9 cellular contexts compared by ENCODE assay signal in genomic region chr2:234448506-234449169, GRCh38. TPM values are rescaled to one million over a fixed set of nuclear protein-coding genes. Genes with fewer than 3 reads are reported as not detected.
DNase-seq lines count a peak whose midpoint lies in the region; ATAC-seq and TF ChIP-seq lines count a peak whose summit lies in the region.
"Had no signal": no experiment of that assay in that cellular context is flagged by ENCODE, and none has a peak within 500 bp of the region (broad histone marks: within the 10 kb centered on the region; RNA-seq: fewer than 3 reads in every experiment).

No MANE protein-coding gene starts in this region.

- no peak for TF ChIP-seq CTCF in CD4-positive, alpha-beta T cell (IDR thresholded peaks at IDR 0.05)
- TF ChIP-seq CTCF in HFFc6 (IDR thresholded peaks at IDR 0.05) (no peak), tibial artery (IDR thresholded peaks at IDR 0.05) (no peak)

- H3K4me1 ChIP-seq in tibial artery, result peaks cover 0 to 50% (median 2%) of the 10 kb centered on the region in 4 donors

- no peak overlapping the region for H3K4me3 ChIP-seq in tibial artery
- H3K4me3 ChIP-seq: lung had no signal

- intact Hi-C loops in CD4-positive, alpha-beta T cell (cut with DNase I, micrococcal nuclease), result loop anchor here in 1 of 2 experiments (5.0 kb wide), 1 partner anchor 39 kb away; no protein-coding TSS in a partner anchor
- intact Hi-C loops in dendritic cell treated with granulocyte-macrophage colony-stimulating factor and Interleukin-4, amounts not matched to agents 40 ng/mL and 50 ng/mL, for 4 days (cut with micrococcal nuclease), result no loop called here
- intact Hi-C loops in tibial artery (cut with DNase I; ENCODE audit: low total_unique reads), result no loop called here

- H3K27ac ChIP-seq in CD4-positive, alpha-beta T cell (ENCODE audit: low read depth, low read length), result peak overlapping the region; percentile 93
- peak overlapping the region in 1 of 2 donors; percentile 8 for H3K27ac ChIP-seq in tibial artery

- peaks cover 1% of the 10 kb centered on the region for H3K9me3 Mint-ChIP-seq in CD4-positive, alpha-beta T cell
- no peaks in the 10 kb centered on the region for H3K9me3 Mint-ChIP-seq in HFFc6
- H3K9me3 Mint-ChIP-seq in dendritic cell treated with granulocyte-macrophage colony-stimulating factor and Interleukin-4, amounts not matched to agents 40 ng/mL and 50 ng/mL, for 4 days, result no peaks in the 10 kb centered on the region
- H3K9me3 Mint-ChIP-seq in naive thymus-derived CD8-positive, alpha-beta T cell, result peaks cover 0 to 18% (median 2%) of the 10 kb centered on the region in 9 donors

- no peaks in the 10 kb centered on the region for H3K27me3 ChIP-seq in CD4-positive, alpha-beta T cell (ENCODE audit: control insufficient read depth, insufficient read depth, low read length)
- H3K27me3 ChIP-seq in tibial artery, result no peaks in the 10 kb centered on the region

- POLR2A ChIA-PET in CD4-positive, alpha-beta T cell (lab: Charles Lee), result interaction anchor here (0.8 to 12.5 kb wide), 9 partner anchors 10 to 157 kb away, joined by 3 to 376 read pairs (median 88); partner anchors contain the start of gene ARL4C
- POLR2A ChIA-PET in naive thymus-derived CD8-positive, alpha-beta T cell (lab: Charles Lee), result interaction anchor here (0.7 to 20.7 kb wide), 9 partner anchors 11 to 158 kb away, joined by 3 to 593 read pairs (median 36); partner anchors contain the start of gene ARL4C

- peak overlapping the region; percentile 92 for H3K27ac Mint-ChIP-seq in CD4-positive, alpha-beta T cell
- H3K27ac Mint-ChIP-seq in HFFc6, result peak overlapping the region; percentile 68
- peak overlapping the region; percentile 99 for H3K27ac Mint-ChIP-seq in dendritic cell treated with granulocyte-macrophage colony-stimulating factor and Interleukin-4, amounts not matched to agents 40 ng/mL and 50 ng/mL, for 4 days
- peak overlapping the region; percentile 95 to 100 (median 99) for H3K27ac Mint-ChIP-seq in naive thymus-derived CD8-positive, alpha-beta T cell

- DNase-seq in CD4-positive, alpha-beta T cell, result no peak
- DNase-seq in HFFc6 (no peak), tibial artery (no peak)
- no peak for DNase-seq in naive thymus-derived CD8-positive, alpha-beta T cell

- H3K4me3 Mint-ChIP-seq in CD4-positive, alpha-beta T cell, result peak overlapping the region; percentile 60
- no peak overlapping the region for H3K4me3 Mint-ChIP-seq in HFFc6
- H3K4me3 Mint-ChIP-seq in dendritic cell treated with granulocyte-macrophage colony-stimulating factor and Interleukin-4, amounts not matched to agents 40 ng/mL and 50 ng/mL, for 4 days, result no peak overlapping the region
- H3K4me3 Mint-ChIP-seq in naive thymus-derived CD8-positive, alpha-beta T cell, result peak overlapping the region in 9 of 10 donors; percentile 22 to 73 (median 43)

- ATAC-seq in CD4-positive, alpha-beta T cell (ENCODE audit: poor library complexity), result no peak
- ATAC-seq in naive thymus-derived CD8-positive, alpha-beta T cell, result no peak
- ATAC-seq in HG02763 (IDR thresholded peaks at IDR 0.05; ENCODE audit: unreplicated experiment) (no peak), HG02885 (IDR thresholded peaks at IDR 0.05; ENCODE audit: poor library complexity, unreplicated experiment) (no peak), GM19467 (IDR thresholded peaks at IDR 0.05; ENCODE audit: unreplicated experiment) (no peak)

- peaks cover 5% of the 10 kb centered on the region for H3K27me3 Mint-ChIP-seq in CD4-positive, alpha-beta T cell
- no peaks in the 10 kb centered on the region; the same call in none of the 2 replicates for H3K27me3 Mint-ChIP-seq in HFFc6 (ENCODE audit: insufficient read depth)
- no peaks in the 10 kb centered on the region for H3K27me3 Mint-ChIP-seq in dendritic cell treated with granulocyte-macrophage colony-stimulating factor and Interleukin-4, amounts not matched to agents 40 ng/mL and 50 ng/mL, for 4 days
- H3K27me3 Mint-ChIP-seq in naive thymus-derived CD8-positive, alpha-beta T cell, result peaks cover 0 to 3% (median 0%) of the 10 kb centered on the region in 5 donors

- H3K9me3 ChIP-seq in CD4-positive, alpha-beta T cell (ENCODE audit: control insufficient read depth, low read length), result no peaks in the 10 kb centered on the region
- H3K9me3 ChIP-seq in tibial artery, result no peaks in the 10 kb centered on the region

- H3K4me1 Mint-ChIP-seq in CD4-positive, alpha-beta T cell (ENCODE audit: low read depth), result peaks cover 87% of the 10 kb centered on the region
- H3K4me1 Mint-ChIP-seq in HFFc6 (ENCODE audit: low read depth), result peaks cover 89% of the 10 kb centered on the region
- H3K4me1 Mint-ChIP-seq in dendritic cell treated with granulocyte-macrophage colony-stimulating factor and Interleukin-4, amounts not matched to agents 40 ng/mL and 50 ng/mL, for 4 days (ENCODE audit: low read depth), result peaks cover 56% of the 10 kb centered on the region
- peaks cover 54 to 97% (median 90%) of the 10 kb centered on the region in 4 donors for H3K4me1 Mint-ChIP-seq in naive thymus-derived CD8-positive, alpha-beta T cell

- H3K36me3 ChIP-seq in tibial artery, result no peaks in the 10 kb centered on the region

- H3K36me3 Mint-ChIP-seq in CD4-positive, alpha-beta T cell (ENCODE audit: low read depth), result peaks cover 70% of the 10 kb centered on the region
- peaks cover 13% of the 10 kb centered on the region; the same call in 1 of the 2 replicates for H3K36me3 Mint-ChIP-seq in HFFc6 (ENCODE audit: low read depth)
- no peaks in the 10 kb centered on the region for H3K36me3 Mint-ChIP-seq in dendritic cell treated with granulocyte-macrophage colony-stimulating factor and Interleukin-4, amounts not matched to agents 40 ng/mL and 50 ng/mL, for 4 days (ENCODE audit: low read depth)
- peaks cover 9 to 49% (median 39%) of the 10 kb centered on the region in 3 donors for H3K36me3 Mint-ChIP-seq in naive thymus-derived CD8-positive, alpha-beta T cell

- CTCF ChIA-PET in CD4-positive, alpha-beta T cell (lab: Charles Lee), result interaction anchor here (2.9 kb wide), 1 partner anchor 26 kb away, joined by 9 read pairs; no protein-coding TSS in a partner anchor

RNA-seq across cellular contexts. Expression of gene ARL4C, which starts 48.2 kb away (rescaled TPM):
- 100 to 1,000 TPM; 469 to 471 TPM for total RNA-seq in CD4-positive, alpha-beta T cell
- 1 to 10 TPM; 3.6 to 6.5 (median 6.0) TPM for total RNA-seq in HFFc6 (2021; fragmentation: NEBNext Ultra II Directional; extraction: Animal tissue kit (Norgen Biotek cat#: 25700))
- total RNA-seq in naive thymus-derived CD8-positive, alpha-beta T cell, result 100 to 1,000 TPM; 137 to 142 TPM
- polyA plus RNA-seq in naive thymus-derived CD8-positive, alpha-beta T cell, result 100 to 1,000 TPM in 2 of 3 donors, 10 to 100 TPM in 1; 52.9 to 140 (median 112) TPM

Comparison
In these comparisons a context has a peak if more than half of its experiments do, and no peak if none do; other contexts are left out.
1. H3K4me3 Mint-ChIP-seq: peak in CD4-positive, alpha-beta T cell (single experiment) and naive thymus-derived CD8-positive, alpha-beta T cell (9 of 10); none in HFFc6 (single experiment) and dendritic cell treated with granulocyte-macrophage colony-stimulating factor and Interleukin-4, amounts not matched to agents 40 ng/mL and 50 ng/mL, for 4 days (single experiment).
2. RNA of gene ARL4C, which starts 48.2 kb away (total RNA-seq): 469 to 471 TPM in CD4-positive, alpha-beta T cell and 137 to 142 TPM in naive thymus-derived CD8-positive, alpha-beta T cell; 3.6 to 6.5 TPM in HFFc6; every median in the first group is over 10 times any median in the second.
3. Peak in every context shown above with its lines, with median percentiles within 50 percentile points of each other: H3K27ac Mint-ChIP-seq.